1 cellular context compared by ENCODE assay signal in genomic region chr12:112822056-112822455, GRCh38.
TF ChIP-seq lines count a peak whose summit lies in the region.

No MANE protein-coding gene starts in this region.

TF ChIP-seq in GM23338, 12 proteins besides CTCF, POLR2A, EP300 and RAD21 (continued from another document):
- TF ChIP-seq ETS1 (IDR thresholded peaks at IDR 0.05) (no peak), REST (IDR thresholded peaks at IDR 0.05; ENCODE audit: unreplicated experiment) (no peak), CREB1 (CRISPR knock-in tag; IDR thresholded peaks at IDR 0.05; ENCODE audit: low read depth) (no peak)
TF ChIP-seq in GM23338: peak in this region for 0.
